ENCODE assay signal across 8 cellular contexts in genomic region chr19:54325194-54325621, GRCh38. TPM values are rescaled to one million over a fixed set of nuclear protein-coding genes. Genes with fewer than 3 reads are reported as not detected.
DNase-seq lines count a peak whose midpoint lies in the region; ATAC-seq and TF ChIP-seq lines count a peak whose summit lies in the region.

No MANE protein-coding gene starts in this region.

- ATAC-seq in activated naive CD8-positive, alpha-beta T cell treated with anti-CD3 and anti-CD28 coated beads, Interleukin-2, amount 10 ng/mL, durations not matched to agents 7 days and 5 days (ENCODE audit: low read depth), result peak; percentile 66
- no peak for ATAC-seq in HG02623 (IDR thresholded peaks at IDR 0.05; ENCODE audit: unreplicated experiment)

- intact Hi-C loops in posterior vena cava (cut with DNase I), result no loop called here

- TF ChIP-seq CTCF in HL-60 (IDR thresholded peaks at IDR 0.05; ENCODE audit: insufficient read depth, low read length), result peak; percentile 87
- TF ChIP-seq CTCF in RWPE1 (conservative IDR thresholded peaks at IDR 0.05; ENCODE audit: low read depth), result peak; percentile 89
- TF ChIP-seq CTCF in hepatocyte (IDR thresholded peaks at IDR 0.05; ENCODE audit: poor library complexity), result peak; percentile 63

- H3K36me3 ChIP-seq in hepatocyte (replicated peaks; ENCODE audit: insufficient read depth, low read depth), result no peaks in the 10 kb centered on the region

- H3K4me3 ChIP-seq in HL-60 (replicated peaks; ENCODE audit: insufficient read depth, low read length), result no peak overlapping the region
- H3K4me3 ChIP-seq in hepatocyte, result no peak overlapping the region

- H3K9me3 Mint-ChIP-seq in activated naive CD8-positive, alpha-beta T cell treated with anti-CD3 and anti-CD28 coated beads, Interleukin-2, amount 10 ng/mL, durations not matched to agents 7 days and 5 days, result no peaks in the 10 kb centered on the region

- H3K9me3 ChIP-seq in hepatocyte (ENCODE audit: low read depth), result no peaks in the 10 kb centered on the region

- H3K27ac ChIP-seq in HL-60 (replicated peaks) (no peak overlapping the region), RWPE1 (no peak overlapping the region), hepatocyte (no peak overlapping the region)

- in situ Hi-C loops in Caki2 (cut with HindIII; ENCODE audit: low pct_unique_long_range_greater_than_20kb, low sequenced_read_pairs), result no loop called here

- no peak overlapping the region for H3K27ac Mint-ChIP-seq in activated naive CD8-positive, alpha-beta T cell treated with anti-CD3 and anti-CD28 coated beads, Interleukin-2, amount 10 ng/mL, durations not matched to agents 7 days and 5 days

- no peaks in the 10 kb centered on the region for H3K27me3 ChIP-seq in HL-60 (ENCODE audit: insufficient read depth, poor library complexity, severe bottlenecking)
- peaks cover 8% of the 10 kb centered on the region for H3K27me3 ChIP-seq in hepatocyte

- WGBS in hepatocyte (ENCODE audit: low lambda C conversion rate, missing lambda C conversion rate), result 14% methylated on average over 4 of the region's 4 CpGs

- DNase-seq in Caki2 (ENCODE audit: low read depth) (peak; percentile 31), HL-60 (ENCODE audit: low read depth in 1 of 2, low spot score in 1 of 2) (peak in 1 of 2 experiments; percentile 50), RWPE1 (ENCODE audit: low spot score) (peak; percentile 42), hepatocyte (ENCODE audit: low spot score) (peak; percentile 42), posterior vena cava (ENCODE audit: low spot score) (no peak)
- no peak for DNase-seq in activated naive CD8-positive, alpha-beta T cell treated with anti-CD3 and anti-CD28 coated beads, Interleukin-2, amount 10 ng/mL, durations not matched to agents 7 days and 5 days
- DNase-seq in stimulated activated CD4-positive, alpha-beta T cell treated with anti-CD3 and anti-CD28 coated beads, Interleukin-2, amount 100 ng/mL, for 24 hours, result peak; percentile 41 to 64

- no peak overlapping the region for H3K4me3 Mint-ChIP-seq in activated naive CD8-positive, alpha-beta T cell treated with anti-CD3 and anti-CD28 coated beads, Interleukin-2, amount 10 ng/mL, durations not matched to agents 7 days and 5 days

- H3K4me1 ChIP-seq in hepatocyte (ENCODE audit: insufficient read depth), result no peaks in the 10 kb centered on the region

- H3K27me3 Mint-ChIP-seq in activated naive CD8-positive, alpha-beta T cell treated with anti-CD3 and anti-CD28 coated beads, Interleukin-2, amount 10 ng/mL, durations not matched to agents 7 days and 5 days, result peaks cover 19% of the 10 kb centered on the region

- no peaks in the 10 kb centered on the region for H3K9me2 ChIP-seq in hepatocyte (replicated peaks; ENCODE audit: insufficient read depth)

- H3K36me3 Mint-ChIP-seq in activated naive CD8-positive, alpha-beta T cell treated with anti-CD3 and anti-CD28 coated beads, Interleukin-2, amount 10 ng/mL, durations not matched to agents 7 days and 5 days, result no peaks in the 10 kb centered on the region

- POLR2A ChIA-PET in RWPE1 (lab: Yijun Ruan, JAX; ENCODE audit: low non-redundant PET), result no interaction called here
- POLR2A ChIA-PET in activated naive CD8-positive, alpha-beta T cell treated with anti-CD3 and anti-CD28 coated beads, Interleukin-2, amount 10 ng/mL, durations not matched to agents 7 days and 5 days (lab: Charles Lee), result interaction anchor here (3.0 kb wide), 1 partner anchor 63 kb away, joined by 9 read pairs; no protein-coding TSS in a partner anchor

- H2AFZ ChIP-seq in hepatocyte, result no peak overlapping the region

- H3K4me1 Mint-ChIP-seq in activated naive CD8-positive, alpha-beta T cell treated with anti-CD3 and anti-CD28 coated beads, Interleukin-2, amount 10 ng/mL, durations not matched to agents 7 days and 5 days, result peaks cover 14% of the 10 kb centered on the region

- H3K79me2 ChIP-seq in hepatocyte, result no peaks in the 10 kb centered on the region

- H4K20me1 ChIP-seq in hepatocyte (ENCODE audit: insufficient read depth, poor library complexity, severe bottlenecking), result no peaks in the 10 kb centered on the region

- no peak overlapping the region for H3K4me2 ChIP-seq in hepatocyte

- CTCF ChIA-PET in RWPE1 (lab: Yijun Ruan, JAX), result interaction anchor here (0.6 to 1.7 kb wide), 5 partner anchors 9 to 129 kb away, joined by 3 to 6 read pairs (median 4); no protein-coding TSS in a partner anchor

RNA-seq across cellular contexts. Expression of gene LILRA5, which starts 12.2 kb away (rescaled TPM):
- not detected in 2 replicates for total RNA-seq in Caki2 (2014; rRNA removed; shearing (Covaris generic); ENCODE audit: low replicate concordance)
- not detected for total RNA-seq in activated naive CD8-positive, alpha-beta T cell treated with anti-CD3 and anti-CD28 coated beads, Interleukin-2, amount 10 ng/mL, durations not matched to agents 7 days and 5 days
- total RNA-seq in hepatocyte (not detected in 2 replicates), posterior vena cava (10 to 100 TPM in 1 of 2 donors, 1 to 10 TPM in 1; 6.2 to 11.7 TPM)
- polyA plus RNA-seq in hepatocyte, result not detected in 2 replicates

RNA-seq across cellular contexts. Expression of gene LILRA4, which starts 13.8 kb away (rescaled TPM):
- total RNA-seq in Caki2 (2014; rRNA removed; shearing (Covaris generic); ENCODE audit: low replicate concordance), result not detected in 2 replicates
- not detected for total RNA-seq in activated naive CD8-positive, alpha-beta T cell treated with anti-CD3 and anti-CD28 coated beads, Interleukin-2, amount 10 ng/mL, durations not matched to agents 7 days and 5 days
- total RNA-seq in hepatocyte (not detected in 2 replicates), posterior vena cava (under 1 TPM in 1 of 2 donors, not detected in 1; 0.57 TPM)
- polyA plus RNA-seq in hepatocyte, result not detected in 2 replicates

RNA-seq across cellular contexts. Expression of gene LAIR1, which starts 39.5 kb away (rescaled TPM):
- total RNA-seq in Caki2 (2014; rRNA removed; shearing (Covaris generic); ENCODE audit: low replicate concordance), result not detected in 2 replicates
- total RNA-seq in activated naive CD8-positive, alpha-beta T cell treated with anti-CD3 and anti-CD28 coated beads, Interleukin-2, amount 10 ng/mL, durations not matched to agents 7 days and 5 days, result 10 to 100 TPM; 75.0 to 79.2 TPM
- 0.20 and 3.9 TPM in 2 replicates for total RNA-seq in hepatocyte
- 1.8 and 2.2 TPM in 2 replicates for polyA plus RNA-seq in hepatocyte
- 10 to 100 TPM; 18.3 to 42.2 TPM for total RNA-seq in posterior vena cava

RNA-seq across cellular contexts. Expression of gene LILRB2, which starts 44.3 kb away (rescaled TPM):
- not detected in 2 replicates for total RNA-seq in Caki2 (2014; rRNA removed; shearing (Covaris generic); ENCODE audit: low replicate concordance)
- under 1 TPM; 0.55 to 0.57 TPM for total RNA-seq in activated naive CD8-positive, alpha-beta T cell treated with anti-CD3 and anti-CD28 coated beads, Interleukin-2, amount 10 ng/mL, durations not matched to agents 7 days and 5 days
- total RNA-seq in hepatocyte (not detected in 2 replicates), posterior vena cava (10 to 100 TPM in 1 of 2 donors, 1 to 10 TPM in 1; 7.3 to 12.9 TPM)
- polyA plus RNA-seq in hepatocyte, result 0.09 TPM in 1 of 2 replicates, not detected in the other

Comparison
In these comparisons a context has a peak if more than half of its experiments do, and no peak if none do; other contexts are left out.
1. DNase-seq: peak in Caki2 (single experiment), RWPE1 (single experiment), hepatocyte (single experiment) and stimulated activated CD4-positive, alpha-beta T cell treated with anti-CD3 and anti-CD28 coated beads, Interleukin-2, amount 100 ng/mL, for 24 hours (2 of 2); none in activated naive CD8-positive, alpha-beta T cell treated with anti-CD3 and anti-CD28 coated beads, Interleukin-2, amount 10 ng/mL, durations not matched to agents 7 days and 5 days (single experiment) and posterior vena cava (single experiment).
2. Peak in every context shown above with its lines, with median percentiles within 50 percentile points of each other: CTCF ChIP-seq.